Comparison of ENCODE assay signal across 9 cellular contexts in the genomic region with DNA sequence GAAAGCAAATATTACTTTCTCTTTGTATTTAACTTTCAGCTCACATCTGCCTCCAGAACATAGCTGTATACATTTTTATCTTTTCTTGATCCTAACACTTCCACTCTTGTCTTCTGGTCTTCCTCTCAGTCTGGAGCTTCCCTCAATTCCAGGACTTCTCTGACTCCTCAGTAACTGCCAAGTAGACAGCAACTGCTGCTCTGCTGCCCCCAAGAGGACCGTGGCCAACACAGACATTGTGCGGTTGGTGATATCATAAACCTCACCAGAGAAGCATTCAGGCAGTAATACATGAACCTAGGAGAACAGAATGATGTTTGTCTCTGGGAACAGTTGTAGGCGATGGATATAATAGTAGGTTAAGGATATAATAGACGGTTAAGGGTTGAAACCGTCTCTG. TPM values are rescaled to one million over a fixed set of nuclear protein-coding genes. Genes with fewer than 3 reads are reported as not detected.
A peak's percentile ranks its signal among the peaks of the same experiment; 100 is the strongest.
DNase-seq lines count a peak whose midpoint lies in the region; ATAC-seq and TF ChIP-seq lines count a peak whose summit lies in the region.
"Had no signal": no experiment of that assay in that cellular context is flagged by ENCODE, and none has a peak within 500 bp of the region (broad histone marks: within the 10 kb centered on the region; RNA-seq: fewer than 3 reads in every experiment).

No MANE protein-coding gene starts in this region.

- H3K27me3 ChIP-seq in right lobe of liver, result peaks cover 0 to 3% of the 10 kb centered on the region in 2 donors
- no peaks in the 10 kb centered on the region for H3K27me3 ChIP-seq in ascending aorta
- H3K27me3 ChIP-seq: BLaER1 treated with 17β-estradiol and CSF1 and Interleukin-3, amounts not matched to agents 10 nM and 100 nM had no signal

- WGBS in right lobe of liver (ENCODE audit: insufficient coverage, low coverage, low lambda C conversion rate, missing lambda C conversion rate), result 23% methylated on average over 5 of the region's 5 CpGs

- H3K27ac ChIP-seq in right lobe of liver, result no peak overlapping the region
- H3K27ac ChIP-seq in ascending aorta, result no peak overlapping the region
- H3K27ac ChIP-seq: BLaER1 treated with 17β-estradiol and CSF1 and Interleukin-3, amounts not matched to agents 10 nM and 100 nM had no signal

- TF ChIP-seq CTCF in right lobe of liver (IDR thresholded peaks at IDR 0.05), result peak; percentile 58 to 69 (median 66)
- TF ChIP-seq CTCF in ascending aorta (IDR thresholded peaks at IDR 0.05), result no peak

- H3K9me3 ChIP-seq in right lobe of liver, result no peaks in the 10 kb centered on the region
- H3K9me3 ChIP-seq in ascending aorta, result peaks cover 0 to 13% of the 10 kb centered on the region in 2 donors

- H3K4me1 ChIP-seq in right lobe of liver (no peaks in the 10 kb centered on the region), ascending aorta (no peaks in the 10 kb centered on the region)
- H3K4me1 ChIP-seq: BLaER1 treated with 17β-estradiol and CSF1 and Interleukin-3, amounts not matched to agents 10 nM and 100 nM had no signal

- intact Hi-C loops in right lobe of liver (cut with DNase I), result no loop called here
- intact Hi-C loops in ascending aorta (cut with DNase I), result no loop called here

- H3K36me3 ChIP-seq in right lobe of liver (no peaks in the 10 kb centered on the region), ascending aorta (no peaks in the 10 kb centered on the region)
- H3K36me3 ChIP-seq: BLaER1 treated with 17β-estradiol and CSF1 and Interleukin-3, amounts not matched to agents 10 nM and 100 nM had no signal

- DNase-seq in NCI-H2081 (lab: John Stamatoyannopoulos, UW), result peak; percentile 72 to 75
- DNase-seq in NCI-H2081 treated with DMSO at 0.1 percent for 48 hours (lab: John Stamatoyannopoulos, UW), result no peak
- peak; percentile 57 for DNase-seq in NCI-H1105 treated with DMSO at 0.1 percent for 48 hours (lab: John Stamatoyannopoulos, UW)
- DNase-seq in astrocyte of the hippocampus (ENCODE audit: low read depth, low spot score), result peak; percentile 50
- peak; percentile 56 to 72 (median 69) for DNase-seq in right lobe of liver
- DNase-seq in ascending aorta (ENCODE audit: low spot score in 2 of 2), result no peak
- DNase-seq in GF-D8 (lab: John Stamatoyannopoulos, UW), result no peak

- H3K4me3 ChIP-seq in right lobe of liver (no peak overlapping the region), ascending aorta (no peak overlapping the region)
- H3K4me3 ChIP-seq: BLaER1 treated with 17β-estradiol and CSF1 and Interleukin-3, amounts not matched to agents 10 nM and 100 nM had no signal

- ATAC-seq in right lobe of liver, result peak; percentile 93 to 99 (median 96)
- no peak for ATAC-seq in GM19035 (IDR thresholded peaks at IDR 0.05; ENCODE audit: unreplicated experiment)

- TF ChIP-seq POLR2A in right lobe of liver (IDR thresholded peaks at IDR 0.05), result no peak

RNA-seq across cellular contexts. Expression of a gene that starts 45.2 kb away (rescaled TPM):
- total RNA-seq in right lobe of liver (1 to 10 TPM in 2 of 6 experiments, under 1 TPM in 4; 0.29 to 6.5 (median 0.76) TPM), ascending aorta (0.43 TPM)

Comparison
In these comparisons a context has a peak if more than half of its experiments do, and no peak if none do; other contexts are left out.
1. DNase-seq: peak in NCI-H2081 (2 of 2), NCI-H1105 treated with DMSO at 0.1 percent for 48 hours (single experiment), astrocyte of the hippocampus (single experiment) and right lobe of liver (3 of 3); none in NCI-H2081 treated with DMSO at 0.1 percent for 48 hours (single experiment), ascending aorta (0 of 2) and GF-D8 (single experiment).
2. CTCF ChIP-seq: peak in right lobe of liver (4 of 4); none in ascending aorta (0 of 3).